ENCODE assay signal across 1 cellular context in the genomic region with DNA sequence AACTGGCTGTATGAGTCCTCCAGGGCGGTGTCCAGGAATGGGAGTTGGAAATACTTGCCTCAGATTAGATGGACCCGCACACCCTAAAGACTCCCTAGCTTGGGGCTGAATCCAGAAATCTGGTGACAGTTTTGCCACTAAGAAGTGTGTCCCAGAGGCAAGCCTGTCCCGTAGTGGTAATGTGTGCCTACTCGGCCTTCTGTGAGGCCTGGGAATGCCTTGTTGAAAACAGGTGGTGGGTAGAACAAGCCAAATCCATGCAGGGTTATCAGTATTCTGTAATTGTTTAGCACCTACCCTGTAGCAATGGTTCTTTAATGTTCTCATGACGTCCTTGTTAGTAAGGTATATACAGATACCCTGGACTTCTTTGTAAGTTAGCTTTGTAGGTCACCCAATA.
TF ChIP-seq lines count a peak whose summit lies in the region.

No MANE protein-coding gene starts in this region.

TF ChIP-seq in HepG2, 621 proteins besides CTCF, POLR2A, EP300 and RAD21:
- TF ChIP-seq ZNF790 (CRISPR knock-in tag; IDR thresholded peaks at IDR 0.05; ENCODE audit: borderline replicate concordance): no peak
- TF ChIP-seq IKZF1 (IDR thresholded peaks at IDR 0.05): no peak
- TF ChIP-seq SNAI1 (CRISPR knock-in tag; IDR thresholded peaks at IDR 0.05; ENCODE audit: borderline replicate concordance): no peak
- no peak for TF ChIP-seq ONECUT2 (CRISPR knock-in tag; IDR thresholded peaks at IDR 0.05)
- TF ChIP-seq KDM1A (CRISPR knock-in tag; IDR thresholded peaks at IDR 0.05): no peak
- no peak for TF ChIP-seq PHF8 (CRISPR knock-in tag; IDR thresholded peaks at IDR 0.05)
- TF ChIP-seq FLYWCH1 (CRISPR knock-in tag; IDR thresholded peaks at IDR 0.05): no peak
- no peak for TF ChIP-seq MLXIP (CRISPR knock-in tag; IDR thresholded peaks at IDR 0.05; ENCODE audit: borderline replicate concordance)
- no peak for TF ChIP-seq ZEB1 (IDR thresholded peaks at IDR 0.05; ENCODE audit: insufficient replicate concordance, low read depth)
- no peak for TF ChIP-seq YEATS2 (CRISPR knock-in tag; IDR thresholded peaks at IDR 0.05; ENCODE audit: borderline replicate concordance)
- TF ChIP-seq MYNN (CRISPR knock-in tag; IDR thresholded peaks at IDR 0.05; ENCODE audit: low read depth): no peak
- no peak for TF ChIP-seq AKAP8 (CRISPR knock-in tag; IDR thresholded peaks at IDR 0.05)
- TF ChIP-seq ZNF816 (CRISPR knock-in tag; IDR thresholded peaks at IDR 0.05; ENCODE audit: borderline replicate concordance): no peak
- no peak for TF ChIP-seq ERF (CRISPR knock-in tag; IDR thresholded peaks at IDR 0.05)
- TF ChIP-seq ZNF781 (CRISPR knock-in tag; IDR thresholded peaks at IDR 0.05; ENCODE audit: borderline replicate concordance, not compliant biosample characterization): no peak
- no peak for TF ChIP-seq ZNF484 (CRISPR knock-in tag; IDR thresholded peaks at IDR 0.05; ENCODE audit: borderline replicate concordance, low read depth)
- TF ChIP-seq PHF5A (CRISPR knock-in tag; IDR thresholded peaks at IDR 0.05; ENCODE audit: low read depth, unreplicated experiment): no peak
